In the genomic region with DNA sequence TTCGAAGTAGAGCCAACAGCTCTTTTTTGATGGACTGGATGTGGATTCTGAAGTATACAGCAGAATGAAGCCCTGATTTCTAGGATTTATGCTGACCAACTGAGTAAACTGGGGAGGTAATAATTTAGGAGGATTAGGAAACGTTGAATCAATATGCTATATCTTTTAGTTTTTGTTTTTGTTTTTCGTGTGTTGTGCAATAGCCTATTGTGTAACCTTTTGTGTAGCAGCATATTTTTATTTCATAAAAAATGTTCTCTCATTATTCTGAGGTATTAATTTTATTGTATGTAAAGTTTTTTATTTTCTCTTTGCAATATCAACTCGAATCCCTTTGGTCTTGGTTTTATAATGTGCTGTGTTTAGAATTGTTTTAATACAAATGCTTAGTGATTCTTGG, we compare ENCODE assay signal across 7 cellular contexts.
"Had no signal": no experiment of that assay in that cellular context is flagged by ENCODE, and none has a peak within 500 bp of the region (broad histone marks: within the 10 kb centered on the region; RNA-seq: fewer than 3 reads in every experiment).

No MANE protein-coding gene starts in this region.

- FAIRE-seq: HTR-8/SVneo had no signal

- H2AFZ ChIP-seq: GM23338 had no signal

- H3K4me3 ChIP-seq: GM23338, HAP-1 had no signal

- DNase-seq: H7, HFFc6, KG1 had no signal

- H3K36me3 ChIP-seq: HAP-1 had no signal

- H3K4me2 ChIP-seq: GM23338 had no signal

- H3K9me3 ChIP-seq: HAP-1 had no signal

- ATAC-seq: GM23338, HCT116 had no signal

- H3K4me1 ChIP-seq: HAP-1 had no signal
